In the genomic region with DNA sequence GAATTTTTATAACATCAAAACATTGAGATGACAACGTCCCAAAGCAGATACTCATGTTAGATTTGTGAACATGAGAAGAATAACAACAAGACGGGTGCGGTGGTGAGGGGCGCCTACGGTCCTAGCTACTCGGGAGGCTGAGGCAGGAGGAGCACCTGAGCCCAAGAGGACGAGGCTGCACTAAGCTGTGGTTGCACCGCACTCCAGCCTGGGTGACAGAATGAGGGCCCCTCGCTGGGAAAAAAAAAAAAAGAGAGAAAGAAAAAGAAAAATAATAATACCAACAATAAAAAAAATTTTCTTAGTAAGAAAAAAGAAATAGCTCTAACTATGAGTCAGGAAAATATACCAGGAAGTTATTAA, we compare ENCODE assay signal across 14 cellular contexts. TPM values are rescaled to one million over a fixed set of nuclear protein-coding genes. Genes with fewer than 3 reads are reported as not detected.
DNase-seq lines count a peak whose midpoint lies in the region; ATAC-seq and TF ChIP-seq lines count a peak whose summit lies in the region.
"Had no signal": no experiment of that assay in that cellular context is flagged by ENCODE, and none has a peak within 500 bp of the region (broad histone marks: within the 10 kb centered on the region; RNA-seq: fewer than 3 reads in every experiment).

No MANE protein-coding gene starts in this region.

- no peaks in the 10 kb centered on the region for H3F3A ChIP-seq in smooth muscle cell (ENCODE audit: low read depth)

- no peak overlapping the region for H3K4me3 Mint-ChIP-seq in T-helper 17 cell
- H3K4me3 Mint-ChIP-seq: CD8-positive, alpha-beta T cell had no signal

- WGBS in smooth muscle cell (ENCODE audit: low lambda C conversion rate): 92% methylated on average over 9 of the region's 9 CpGs

- H3K27ac Mint-ChIP-seq in T-helper 17 cell: peak overlapping the region; percentile 77
- H3K27ac Mint-ChIP-seq: CD8-positive, alpha-beta T cell had no signal

- H3K27ac ChIP-seq in BLaER1 (no peak overlapping the region), smooth muscle cell (ENCODE audit: low read depth) (peak overlapping the region; percentile 75)
- H3K27ac ChIP-seq: HL-60 had no signal

- peaks cover 62% of the 10 kb centered on the region for H4K20me1 ChIP-seq in BLaER1
- H4K20me1 ChIP-seq in smooth muscle cell (ENCODE audit: low read depth): peaks cover 12% of the 10 kb centered on the region

- H3K4me1 ChIP-seq in BLaER1 (peaks cover 32% of the 10 kb centered on the region), smooth muscle cell (ENCODE audit: low read depth) (no peaks in the 10 kb centered on the region)

- no peaks in the 10 kb centered on the region for H3K79me2 ChIP-seq in smooth muscle cell (ENCODE audit: low read depth)

- H3K4me2 ChIP-seq in BLaER1 (peak overlapping the region; percentile 66), smooth muscle cell (peak overlapping the region; percentile 6)

- H3K4me3 ChIP-seq in BLaER1 (no peak overlapping the region), smooth muscle cell (no peak overlapping the region), H7 (ENCODE audit: insufficient read depth, low read depth, low read length) (no peak overlapping the region)

- DNase-seq in T-helper 17 cell (no peak), smooth muscle cell (lab: John Stamatoyannopoulos, UW; ENCODE audit: unreplicated experiment) (no peak), H7 (no peak), NK-92 (lab: John Stamatoyannopoulos, UW; ENCODE audit: unreplicated experiment) (no peak), NCI-H2196 (lab: John Stamatoyannopoulos, UW; ENCODE audit: unreplicated experiment) (no peak)
- DNase-seq: AML-193; Calu3; CD8-positive, alpha-beta T cell; DMS79 treated with DMSO at 0.1 percent for 48 hours; GF-D8; GOT3; H9 had no signal

- ATAC-seq in T-helper 17 cell: no peak
- ATAC-seq: CD8-positive, alpha-beta T cell had no signal

- H3K27me3 Mint-ChIP-seq in T-helper 17 cell: no peaks in the 10 kb centered on the region

- H3K36me3 ChIP-seq in BLaER1: peaks cover 75% of the 10 kb centered on the region
- H3K36me3 ChIP-seq in smooth muscle cell (ENCODE audit: low read depth): peaks cover 2% of the 10 kb centered on the region
- H3K36me3 ChIP-seq in H7 (replicated peaks; ENCODE audit: control insufficient read depth, insufficient read depth, low read length): peaks cover 4% of the 10 kb centered on the region

- H2AFZ ChIP-seq in smooth muscle cell (ENCODE audit: low read depth): no peak overlapping the region

- no peak for TF ChIP-seq CTCF in smooth muscle cell (IDR thresholded peaks at IDR 0.05; ENCODE audit: borderline replicate concordance, insufficient read depth, poor library complexity, severe bottlenecking)

- no peaks in the 10 kb centered on the region for H3K36me3 Mint-ChIP-seq in T-helper 17 cell (ENCODE audit: low read depth)

- 0 out of 2 replicates have a peak overlapping the region, but pooled peaks have one; percentile 23 for H3K9ac ChIP-seq in BLaER1
- no peak overlapping the region for H3K9ac ChIP-seq in smooth muscle cell (ENCODE audit: low read depth)

- H3K9me3 ChIP-seq in BLaER1: 0 out of 2 replicates have a peak, but pooled peaks cover 2% of the 10 kb centered on the region
- no peaks in the 10 kb centered on the region for H3K9me3 ChIP-seq in T-helper 17 cell (ENCODE audit: control insufficient read depth, low read length, poor library complexity, severe bottlenecking)
- H3K9me3 ChIP-seq in smooth muscle cell (replicated peaks; ENCODE audit: low read depth): no peaks in the 10 kb centered on the region

- H3K27me3 ChIP-seq in BLaER1: no peaks in the 10 kb centered on the region
- H3K27me3 ChIP-seq in smooth muscle cell (ENCODE audit: low read depth): no peaks in the 10 kb centered on the region
- H3K27me3 ChIP-seq in H7 (ENCODE audit: control insufficient read depth, insufficient read depth, low read length): no peaks in the 10 kb centered on the region

- peaks cover 7% of the 10 kb centered on the region for H3K4me1 Mint-ChIP-seq in T-helper 17 cell

RNA-seq across cellular contexts. Expression of a gene that starts 15.1 kb away (rescaled TPM):
- total RNA-seq in T-helper 17 cell (1 to 10 TPM; 4.4 to 5.0 TPM), smooth muscle cell (9.1 and 9.5 TPM in 2 replicates)
- polyA plus RNA-seq in smooth muscle cell: 6.8 and 12.5 TPM in 2 replicates
- 25.7 and 36.8 TPM in 2 replicates for total RNA-seq in H7 (2014; rRNA removed; shearing (Covaris generic))

RNA-seq across cellular contexts. Expression of a gene that starts 29.7 kb away (rescaled TPM):
- not detected for total RNA-seq in T-helper 17 cell
- total RNA-seq in smooth muscle cell: 23.0 and 30.1 TPM in 2 replicates
- polyA plus RNA-seq in smooth muscle cell: 73.3 and 77.4 TPM in 2 replicates
- 131 and 139 TPM in 2 replicates for total RNA-seq in H7 (2014; rRNA removed; shearing (Covaris generic))
- total RNA-seq: CD8-positive, alpha-beta T cell had no signal

RNA-seq across cellular contexts. Expression of a gene that starts 41.9 kb away (rescaled TPM):
- total RNA-seq in T-helper 17 cell: 10 to 100 TPM; 39.4 to 41.3 TPM
- total RNA-seq in smooth muscle cell: 21.5 and 24.4 TPM in 2 replicates
- polyA plus RNA-seq in smooth muscle cell: 53.2 and 61.4 TPM in 2 replicates
- 50.1 and 57.1 TPM in 2 replicates for total RNA-seq in H7 (2014; rRNA removed; shearing (Covaris generic))

RNA-seq across cellular contexts. Expression of a gene that starts 50.2 kb away (rescaled TPM):
- 1 to 10 TPM; 6.5 to 6.8 TPM for total RNA-seq in T-helper 17 cell
- 15.5 and 18.2 TPM in 2 replicates for total RNA-seq in smooth muscle cell
- polyA plus RNA-seq in smooth muscle cell: 23.1 and 27.2 TPM in 2 replicates
- 28.3 and 28.5 TPM in 2 replicates for total RNA-seq in H7 (2014; rRNA removed; shearing (Covaris generic))

Comparison
In these comparisons a context has a peak if more than half of its experiments do, and no peak if none do; other contexts are left out.
1. RNA of a gene that starts 29.7 kb away (total RNA-seq): 131 to 139 TPM in H7 and 23.0 to 30.1 TPM in smooth muscle cell; not detected in T-helper 17 cell; every median in the first group is over 10 times any median in the second.